In genomic region chr10:76428541-76429330, GRCh38 we compare ENCODE assay signal across 11 cellular contexts.
DNase-seq lines count a peak whose midpoint lies in the region; ATAC-seq and TF ChIP-seq lines count a peak whose summit lies in the region.
"Had no signal": no experiment of that assay in that cellular context is flagged by ENCODE, and none has a peak within 500 bp of the region (broad histone marks: within the 10 kb centered on the region; RNA-seq: fewer than 3 reads in every experiment).

No MANE protein-coding gene starts in this region.

- H3K79me2 ChIP-seq in mammary epithelial cell (ENCODE audit: insufficient read depth, low read length), result no peaks in the 10 kb centered on the region

- no peak overlapping the region for H3K27ac ChIP-seq in mammary epithelial cell (ENCODE audit: insufficient read depth, low read depth, low read length)
- H3K27ac ChIP-seq in mesodermal cell (ENCODE audit: low read depth, low read length, severe bottlenecking), result peak overlapping the region; percentile 88
- H3K27ac ChIP-seq in gastrocnemius medialis, result no peak overlapping the region
- H3K27ac ChIP-seq: neutrophil had no signal

- H3K4me3 ChIP-seq in MG63 (no peak overlapping the region), mammary epithelial cell (replicated peaks in 1 of 3; ENCODE audit: insufficient read depth in 1 of 3, low read depth in 2 of 3, low read length in 3 of 3) (no peak overlapping the region), mesodermal cell (ENCODE audit: extremely low read depth, insufficient read depth, low read length, poor library complexity, severe bottlenecking) (no peak overlapping the region), gastrocnemius medialis (no peak overlapping the region)

- BruUV-seq in mammary epithelial cell (replicated peaks; lab: Mats Ljungman, UMichigan), result no TSS peak

- no peaks in the 10 kb centered on the region for H4K20me1 ChIP-seq in mammary epithelial cell (ENCODE audit: insufficient read depth, low read length)

- dilution Hi-C loops in mammary epithelial cell (cut with HindIII; ENCODE audit: low sequenced_read_pairs), result no loop called here

- no peak for TF ChIP-seq CTCF in mammary epithelial cell (conservative IDR thresholded peaks at IDR 0.05 in 1 of 2, IDR thresholded peaks at IDR 0.05 in 1 of 2; ENCODE audit: extremely low read depth in 1 of 2, insufficient read depth in 1 of 2, low read depth in 1 of 2, low read length in 2 of 2)
- TF ChIP-seq CTCF in gastrocnemius medialis (IDR thresholded peaks at IDR 0.05 in 4 of 5, conservative IDR thresholded peaks at IDR 0.05 in 1 of 5), result no peak

- H3K9me3 ChIP-seq in MG63 (no peaks in the 10 kb centered on the region; the same call in none of the 2 replicates), mammary epithelial cell (replicated peaks; ENCODE audit: insufficient read depth, low read length) (no peaks in the 10 kb centered on the region), mesodermal cell (ENCODE audit: control insufficient read depth, low read length) (no peaks in the 10 kb centered on the region), gastrocnemius medialis (no peaks in the 10 kb centered on the region)
- H3K9me3 ChIP-seq: neutrophil had no signal

- 49% methylated on average over 4 of the region's 4 CpGs for WGBS in mammary epithelial cell (ENCODE audit: low coverage, missing lambda C conversion rate)
- 17 to 73% methylated on average over 1 to 3 of the region's 4 CpGs for WGBS in mesodermal cell (ENCODE audit: insufficient coverage in 2 of 2), 2 experiments

- peak overlapping the region; percentile 38 for H2AFZ ChIP-seq in mammary epithelial cell (ENCODE audit: low read depth, low read length)

- intact Hi-C loops in mammary epithelial cell (cut with micrococcal nuclease), result no loop called here
- intact Hi-C loops in gastrocnemius medialis (cut with DNase I; ENCODE audit: low total_unique reads), result no loop called here

- CTCF ChIA-PET in mammary epithelial cell (lab: Charles Lee; ENCODE audit: low non-redundant PET), result no interaction called here

- H3K27me3 ChIP-seq in MG63 (no peaks in the 10 kb centered on the region), mammary epithelial cell (ENCODE audit: insufficient read depth, low read length) (no peaks in the 10 kb centered on the region), gastrocnemius medialis (no peaks in the 10 kb centered on the region)
- H3K27me3 ChIP-seq: neutrophil had no signal

- H3K4me2 ChIP-seq in mammary epithelial cell (ENCODE audit: insufficient read depth, low read depth, low read length), result no peak overlapping the region

- no peak overlapping the region for H3K9ac ChIP-seq in mammary epithelial cell (ENCODE audit: insufficient read depth, low read length)

- H3K4me1 ChIP-seq in mammary epithelial cell (ENCODE audit: insufficient read depth, low read length) (peaks cover 27% of the 10 kb centered on the region), mesodermal cell (ENCODE audit: control insufficient read depth, insufficient read depth, low read length, poor library complexity, severe bottlenecking) (peaks cover 55% of the 10 kb centered on the region), gastrocnemius medialis (peaks cover 12 to 38% of the 10 kb centered on the region in 2 donors)

- DNase-seq in AG08396 (ENCODE audit: low spot score), result peak; percentile 73
- DNase-seq in MG63, result peak; percentile 80
- peak; percentile 54 for DNase-seq in mammary epithelial cell
- DNase-seq in activated CD4-positive, alpha-beta T cell treated with anti-CD3 and anti-CD28 coated beads for 4 hours, result no peak
- DNase-seq in gastrocnemius medialis, result no peak
- DNase-seq in DMS153 treated with DMSO at 0.1 percent for 48 hours (lab: John Stamatoyannopoulos, UW; ENCODE audit: unreplicated experiment), result no peak
- no peak for DNase-seq in NCI-H2171 treated with DMSO at 0.1 percent for 48 hours (lab: John Stamatoyannopoulos, UW)
- DNase-seq: DMS 273 treated with DMSO at 0.1 percent for 48 hours, NCI-H187 had no signal

- no peak for TF ChIP-seq POLR2A in gastrocnemius medialis (IDR thresholded peaks at IDR 0.05)

- H3K36me3 ChIP-seq in MG63, result no peaks in the 10 kb centered on the region
- H3K36me3 ChIP-seq in mammary epithelial cell (ENCODE audit: insufficient read depth, low read length), result no peaks in the 10 kb centered on the region
- H3K36me3 ChIP-seq in mesodermal cell (ENCODE audit: control insufficient read depth, insufficient read depth, low read length), result no peaks in the 10 kb centered on the region
- H3K36me3 ChIP-seq in gastrocnemius medialis, result no peaks in the 10 kb centered on the region
- H3K36me3 ChIP-seq: neutrophil had no signal

- in situ Hi-C loops in mammary epithelial cell (cut with MboI; ENCODE audit: low sequenced_read_pairs in 2 of 2), result no loop called here
- in situ Hi-C loops in gastrocnemius medialis (cut with MboI; ENCODE audit: low sequenced_read_pairs in 4 of 4), result no loop called here

- ATAC-seq in gastrocnemius medialis, result no peak

Comparison
In these comparisons a context has a peak if more than half of its experiments do, and no peak if none do; other contexts are left out.
1. DNase-seq: peak in AG08396 (single experiment), MG63 (single experiment) and mammary epithelial cell (single experiment); none in activated CD4-positive, alpha-beta T cell treated with anti-CD3 and anti-CD28 coated beads for 4 hours (0 of 2), gastrocnemius medialis (0 of 2), DMS153 treated with DMSO at 0.1 percent for 48 hours (single experiment) and NCI-H2171 treated with DMSO at 0.1 percent for 48 hours (single experiment).